Comparison of ENCODE assay signal across 25 cellular contexts in genomic region chr9:96079816-96080215, GRCh38.
"Had no signal": no experiment of that assay in that cellular context is flagged by ENCODE, and none has a peak within 500 bp of the region (broad histone marks: within the 10 kb centered on the region; RNA-seq: fewer than 3 reads in every experiment).

No MANE protein-coding gene starts in this region.

- H3K4me1 ChIP-seq: gastrocnemius medialis, lower lobe of right lung, prostate gland, right atrium auricular region, tibial nerve, uterus had no signal

- H3K9me3 ChIP-seq: body of pancreas, gastrocnemius medialis, lower lobe of right lung, prostate gland, right atrium auricular region, tibial nerve, uterus had no signal

- H3K27ac ChIP-seq: body of pancreas, gastrocnemius medialis, lower lobe of right lung, neural progenitor cell, right atrium auricular region, tibial nerve, WERI-Rb-1 had no signal

- DNase-seq: activated CD4-positive, alpha-beta T cell treated with anti-CD3 and anti-CD28 coated beads, Interleukin-2, amount 10 ng/mL, durations not matched to agents 7 days and 5 days; activated CD4-positive, CD25-positive, alpha-beta regulatory T cell treated with anti-CD3 and anti-CD28 coated beads, Interleukin-2, amount 50 U/mL, for 72 hours; activated CD8-positive, alpha-beta memory T cell treated with anti-CD3 and anti-CD28 coated beads, Interleukin-2, amount 10 ng/mL, durations not matched to agents 7 days and 5 days; activated CD8-positive, alpha-beta T cell treated with anti-CD3 and anti-CD28 coated beads for 36 hours; activated gamma-delta T cell treated with Interleukin-2 at 50 U/mL for 16 hours; anterior cingulate cortex; effector CD4-positive, alpha-beta T cell; head of caudate nucleus; left colon; lower lobe of right lung; naive thymus-derived CD4-positive, alpha-beta T cell; stimulated activated CD4-positive, alpha-beta T cell treated with anti-CD3 and anti-CD28 coated beads, Interleukin-12 subunit alpha, Interleukin-12 subunit beta, amount 100 ng/mL, for 4 hours; stimulated activated CD4-positive, alpha-beta T cell treated with anti-CD3 and anti-CD28 coated beads, Interleukin-4, amount 100 ng/mL, for 4 hours; stimulated activated naive CD8-positive, alpha-beta T cell treated with anti-CD3 and anti-CD28 coated beads, Interleukin-15, Interleukin-2, amounts not matched to agents 100 U/mL and 50 U/mL, for 24 hours; T-helper 1 cell; WERI-Rb-1 had no signal

- H2AFZ ChIP-seq: neural progenitor cell had no signal

- ATAC-seq: activated CD8-positive, alpha-beta memory T cell treated with anti-CD3 and anti-CD28 coated beads, Interleukin-2, amount 10 ng/mL, durations not matched to agents 7 days and 5 days; activated CD8-positive, alpha-beta T cell treated with anti-CD3 and anti-CD28 coated beads for 36 hours; body of pancreas; left colon; naive thymus-derived CD4-positive, alpha-beta T cell; stimulated activated naive CD8-positive, alpha-beta T cell treated with anti-CD3 and anti-CD28 coated beads, Interleukin-15, Interleukin-2, amounts not matched to agents 100 U/mL and 50 U/mL, for 24 hours had no signal

- H3K36me3 ChIP-seq: gastrocnemius medialis, lower lobe of right lung, neural progenitor cell, prostate gland, right atrium auricular region, tibial nerve, uterus, WERI-Rb-1 had no signal

- H3K4me3 ChIP-seq: body of pancreas, gastrocnemius medialis, lower lobe of right lung, neural progenitor cell, prostate gland, right atrium auricular region, tibial nerve, uterus had no signal

- H3K9ac ChIP-seq: neural progenitor cell had no signal

- H3K27me3 ChIP-seq: body of pancreas, gastrocnemius medialis, neural progenitor cell, right atrium auricular region, tibial nerve, uterus had no signal

- FAIRE-seq: islet of Langerhans, TTC549 had no signal
